15 cellular contexts compared by ENCODE assay signal in genomic region chr16:28865722-28866453, GRCh38. TPM values are rescaled to one million over a fixed set of nuclear protein-coding genes. Genes with fewer than 3 reads are reported as not detected.
DNase-seq lines count a peak whose midpoint lies in the region; ATAC-seq and TF ChIP-seq lines count a peak whose summit lies in the region.
"Had no signal": no experiment of that assay in that cellular context is flagged by ENCODE, and none has a peak within 500 bp of the region (broad histone marks: within the 10 kb centered on the region; RNA-seq: fewer than 3 reads in every experiment).

No MANE protein-coding gene starts in this region.

- DNase-seq in DND-41 (no peak), NCI-H748 treated with DMSO at 0.1 percent for 48 hours (lab: John Stamatoyannopoulos, UW) (no peak), colonic mucosa (no peak), DMS153 treated with DMSO at 0.1 percent for 48 hours (lab: John Stamatoyannopoulos, UW; ENCODE audit: unreplicated experiment) (no peak)
- DNase-seq in activated T-helper 2 cell treated with anti-CD3 and anti-CD28 coated beads, Interferon-gamma antibody, Interleukin-2, Interleukin-4, amounts not matched to agents 10 μg/mL and 5 μg/mL and 100 μg/mL, durations not matched to agents 14 hours and 24 hours and 36 hours (ENCODE audit: low spot score): no peak
- DNase-seq: BE2C; left ventricle myocardium superior; NCI-H2171; NK-92 treated with Interleukin-12 subunit alpha and Interleukin-12 subunit beta, amount 100 ng/mL, for 24 hours; substantia nigra had no signal

- peak overlapping the region; percentile 79; the same call in 1 of the 2 replicates for H3K9ac ChIP-seq in DND-41 (ENCODE audit: low read depth, low read length)
- peak overlapping the region in 1 of 2 donors; percentile 98 for H3K9ac ChIP-seq in colonic mucosa (ENCODE audit: low read depth in 2 of 2, low read length in 2 of 2)

- H3K27me3 Mint-ChIP-seq in activated T-helper 2 cell treated with anti-CD3 and anti-CD28 coated beads, Interferon-gamma antibody, Interleukin-2, Interleukin-4, amounts not matched to agents 10 μg/mL and 5 μg/mL and 100 μg/mL, durations not matched to agents 14 hours and 24 hours and 36 hours (ENCODE audit: low read depth): no peaks in the 10 kb centered on the region
- no peaks in the 10 kb centered on the region for H3K27me3 Mint-ChIP-seq in nephron (ENCODE audit: low read depth)

- H3K27ac ChIP-seq in DND-41 (ENCODE audit: low read length) (no peak overlapping the region), colonic mucosa (no peak overlapping the region)
- H3K27ac ChIP-seq: SJSA1, skin epidermis had no signal

- H3K27ac Mint-ChIP-seq in activated T-helper 2 cell treated with anti-CD3 and anti-CD28 coated beads, Interferon-gamma antibody, Interleukin-2, Interleukin-4, amounts not matched to agents 10 μg/mL and 5 μg/mL and 100 μg/mL, durations not matched to agents 14 hours and 24 hours and 36 hours: peak overlapping the region; percentile 33
- H3K27ac Mint-ChIP-seq in nephron: peak overlapping the region; percentile 74 to 100 (median 99)

- 0 out of 4 replicates have a peak overlapping the region, but pooled peaks of 1 of the 2 experiments have one; percentile 80 for H3K4me3 ChIP-seq in DND-41 (ENCODE audit: low read depth in 1 of 2, low read length in 2 of 2)
- no peak overlapping the region for H3K4me3 ChIP-seq in colonic mucosa
- H3K4me3 ChIP-seq: SJSA1 had no signal

- H3K27me3 ChIP-seq in DND-41 (ENCODE audit: insufficient read depth, low read length, poor library complexity) (no peaks in the 10 kb centered on the region), colonic mucosa (no peaks in the 10 kb centered on the region)
- H3K27me3 ChIP-seq: BE2C, SJSA1 had no signal

- intact Hi-C loops in activated T-helper 2 cell treated with anti-CD3 and anti-CD28 coated beads, Interferon-gamma antibody, Interleukin-2, Interleukin-4, amounts not matched to agents 10 μg/mL and 5 μg/mL and 100 μg/mL, durations not matched to agents 14 hours and 24 hours and 36 hours (cut with micrococcal nuclease): no loop called here
- intact Hi-C loops in colonic mucosa (cut with DNase I): no loop called here

- peaks cover 35% of the 10 kb centered on the region for H3K36me3 Mint-ChIP-seq in activated T-helper 2 cell treated with anti-CD3 and anti-CD28 coated beads, Interferon-gamma antibody, Interleukin-2, Interleukin-4, amounts not matched to agents 10 μg/mL and 5 μg/mL and 100 μg/mL, durations not matched to agents 14 hours and 24 hours and 36 hours (ENCODE audit: low read depth)
- H3K36me3 Mint-ChIP-seq in nephron (ENCODE audit: low read depth): peaks cover 31% of the 10 kb centered on the region

- H3K36me3 ChIP-seq in DND-41 (ENCODE audit: insufficient read depth, low read length) (peaks cover 46% of the 10 kb centered on the region), colonic mucosa (peaks cover 11% of the 10 kb centered on the region)

- no peaks in the 10 kb centered on the region for H3K9me3 Mint-ChIP-seq in activated T-helper 2 cell treated with anti-CD3 and anti-CD28 coated beads, Interferon-gamma antibody, Interleukin-2, Interleukin-4, amounts not matched to agents 10 μg/mL and 5 μg/mL and 100 μg/mL, durations not matched to agents 14 hours and 24 hours and 36 hours
- no peaks in the 10 kb centered on the region for H3K9me3 Mint-ChIP-seq in nephron
- H3K9me3 Mint-ChIP-seq: activated naive CD4-positive, alpha-beta T cell treated with anti-CD3 and anti-CD28 coated beads, Interleukin-2, amount 50 U/mL, for 72 hours had no signal

- peaks cover 59% of the 10 kb centered on the region for H3K79me2 ChIP-seq in DND-41 (ENCODE audit: insufficient read depth, low read length)

- no peak overlapping the region for H2AFZ ChIP-seq in DND-41 (ENCODE audit: low read depth, low read length)

- H3K4me1 Mint-ChIP-seq in activated T-helper 2 cell treated with anti-CD3 and anti-CD28 coated beads, Interferon-gamma antibody, Interleukin-2, Interleukin-4, amounts not matched to agents 10 μg/mL and 5 μg/mL and 100 μg/mL, durations not matched to agents 14 hours and 24 hours and 36 hours (ENCODE audit: low read depth): peaks cover 6% of the 10 kb centered on the region
- H3K4me1 Mint-ChIP-seq in nephron: peaks cover 18% of the 10 kb centered on the region

- ATAC-seq in DND-41 (ENCODE audit: insufficient read depth, low read depth): no peak
- ATAC-seq: activated naive CD4-positive, alpha-beta T cell treated with anti-CD3 and anti-CD28 coated beads, Interleukin-2, amount 50 U/mL, for 72 hours; esophagus mucosa; left ventricle myocardium superior had no signal

- H3K9me3 ChIP-seq in DND-41 (ENCODE audit: insufficient read depth, low read length, severe bottlenecking) (no peaks in the 10 kb centered on the region), colonic mucosa (no peaks in the 10 kb centered on the region)
- H3K9me3 ChIP-seq: BE2C, SJSA1 had no signal

- H3K4me1 ChIP-seq in DND-41 (ENCODE audit: insufficient read depth, low read length) (peaks cover 28% of the 10 kb centered on the region), colonic mucosa (peaks cover 5% of the 10 kb centered on the region)
- H3K4me1 ChIP-seq: BE2C had no signal

- H4K20me1 ChIP-seq in DND-41 (ENCODE audit: insufficient read depth, low read length): peaks cover 11% of the 10 kb centered on the region; the same call in 1 of the 2 replicates

- H3K4me3 Mint-ChIP-seq in activated T-helper 2 cell treated with anti-CD3 and anti-CD28 coated beads, Interferon-gamma antibody, Interleukin-2, Interleukin-4, amounts not matched to agents 10 μg/mL and 5 μg/mL and 100 μg/mL, durations not matched to agents 14 hours and 24 hours and 36 hours (ENCODE audit: low read depth): no peak overlapping the region
- H3K4me3 Mint-ChIP-seq in nephron: peak overlapping the region; percentile 99 to 100 (median 100)

- H3K4me2 ChIP-seq in DND-41 (ENCODE audit: insufficient read depth, low read length): peak overlapping the region; percentile 98

- no peak for TF ChIP-seq CTCF in DND-41 (IDR thresholded peaks at IDR 0.05; ENCODE audit: borderline replicate concordance, extremely low read depth, low read length, poor library complexity, severe bottlenecking)
- no peak for TF ChIP-seq CTCF in nephron (IDR thresholded peaks at IDR 0.05; ENCODE audit: unreplicated experiment in 3 of 3)
- no peak for TF ChIP-seq CTCF in colonic mucosa (IDR thresholded peaks at IDR 0.05)

RNA-seq across cellular contexts. Expression of gene SH2B1, which starts 2.2 kb away (rescaled TPM):
- total RNA-seq in activated T-helper 2 cell treated with anti-CD3 and anti-CD28 coated beads, Interferon-gamma antibody, Interleukin-2, Interleukin-4, amounts not matched to agents 10 μg/mL and 5 μg/mL and 100 μg/mL, durations not matched to agents 14 hours and 24 hours and 36 hours: 46.0 and 57.5 TPM in 2 replicates
- 100 to 1,000 TPM in 1 of 2 donors, 10 to 100 TPM in 1; 54.0 to 111 TPM for total RNA-seq in colonic mucosa

RNA-seq across cellular contexts. Expression of gene ATP2A1, which starts 12.4 kb away (rescaled TPM):
- 1.8 and 3.1 TPM in 2 replicates for total RNA-seq in activated T-helper 2 cell treated with anti-CD3 and anti-CD28 coated beads, Interferon-gamma antibody, Interleukin-2, Interleukin-4, amounts not matched to agents 10 μg/mL and 5 μg/mL and 100 μg/mL, durations not matched to agents 14 hours and 24 hours and 36 hours
- total RNA-seq in colonic mucosa: 1 to 10 TPM in 1 of 2 donors, under 1 TPM in 1; 0.40 to 2.9 TPM

RNA-seq across cellular contexts. Expression of gene TUFM, which starts 19.7 kb away (rescaled TPM):
- total RNA-seq in activated T-helper 2 cell treated with anti-CD3 and anti-CD28 coated beads, Interferon-gamma antibody, Interleukin-2, Interleukin-4, amounts not matched to agents 10 μg/mL and 5 μg/mL and 100 μg/mL, durations not matched to agents 14 hours and 24 hours and 36 hours: 202 and 217 TPM in 2 replicates
- total RNA-seq in colonic mucosa: 100 to 1,000 TPM; 252 to 427 TPM

RNA-seq across cellular contexts. Expression of gene ATXN2L, which starts 43.1 kb away (rescaled TPM):
- 304 and 307 TPM in 2 replicates for total RNA-seq in activated T-helper 2 cell treated with anti-CD3 and anti-CD28 coated beads, Interferon-gamma antibody, Interleukin-2, Interleukin-4, amounts not matched to agents 10 μg/mL and 5 μg/mL and 100 μg/mL, durations not matched to agents 14 hours and 24 hours and 36 hours
- total RNA-seq in colonic mucosa: 100 to 1,000 TPM in 1 of 2 donors, 10 to 100 TPM in 1; 85.3 to 134 TPM

RNA-seq across cellular contexts. Expression of gene RABEP2, which starts 59.1 kb away (rescaled TPM):
- 20.6 and 24.2 TPM in 2 replicates for total RNA-seq in activated T-helper 2 cell treated with anti-CD3 and anti-CD28 coated beads, Interferon-gamma antibody, Interleukin-2, Interleukin-4, amounts not matched to agents 10 μg/mL and 5 μg/mL and 100 μg/mL, durations not matched to agents 14 hours and 24 hours and 36 hours
- total RNA-seq in colonic mucosa: 10 to 100 TPM; 24.5 to 47.4 TPM
